Comparison of ENCODE assay signal across 8 cellular contexts in genomic region chr2:61471905-61472805, GRCh38. TPM values are rescaled to one million over a fixed set of nuclear protein-coding genes. Genes with fewer than 3 reads are reported as not detected.
DNase-seq lines count a peak whose midpoint lies in the region; ATAC-seq and TF ChIP-seq lines count a peak whose summit lies in the region.

No MANE protein-coding gene starts in this region.

- ATAC-seq in right lobe of liver (peak; percentile 4 to 18 (median 14)), GM21737 (IDR thresholded peaks at IDR 0.05; ENCODE audit: unreplicated experiment) (no peak)

- peaks cover 7% of the 10 kb centered on the region for H3K23me2 ChIP-seq in H9 (ENCODE audit: insufficient read length, low read depth, low read length, poor library complexity, severe bottlenecking)

- H2AFZ ChIP-seq in H9 (ENCODE audit: low read length) = no peak overlapping the region

- intact Hi-C loops in Calu3 (cut with micrococcal nuclease; ENCODE audit: unreplicated experiment) = no loop called here
- intact Hi-C loops in right lobe of liver (cut with DNase I) = no loop called here

- peak overlapping the region; percentile 90 for H3K4me3 Mint-ChIP-seq in Calu3 (ENCODE audit: low read depth, unreplicated experiment)
- H3K4me3 Mint-ChIP-seq in H9 = peak overlapping the region; percentile 85 to 98

- H3K27me3 ChIP-seq in H9 (ENCODE audit: insufficient read depth, low read length) = no peaks in the 10 kb centered on the region
- no peaks in the 10 kb centered on the region for H3K27me3 ChIP-seq in right lobe of liver
- H3K27me3 ChIP-seq in tibial nerve = no peaks in the 10 kb centered on the region

- H3K36me3 Mint-ChIP-seq in Calu3 (ENCODE audit: insufficient read depth, unreplicated experiment) (peaks cover 59% of the 10 kb centered on the region), H9 (ENCODE audit: insufficient read depth in 1 of 3, low read depth in 3 of 3) (peaks cover 6 to 31% (median 30%) of the 10 kb centered on the region in 3 experiments)

- peak overlapping the region; percentile 86 for H3K9ac ChIP-seq in H9 (ENCODE audit: extremely low read depth, insufficient read length, low read length)

- H3K4me2 ChIP-seq in H9 (ENCODE audit: insufficient read depth, insufficient read length, low read length) = peak overlapping the region; percentile 99

- no peak for DNase-seq in Calu3
- no peak for DNase-seq in H9
- DNase-seq in RKO (ENCODE audit: low spot score) = peak; percentile 62
- DNase-seq in caudate nucleus (lab: John Stamatoyannopoulos, UW) = peak in 11 of 61 donors; percentile 16 to 53 (median 32)
- DNase-seq in right lobe of liver = peak in 1 of 3 donors; percentile 51
- DNase-seq in tibial nerve (ENCODE audit: low spot score in 2 of 2) = no peak
- DNase-seq in NOMO-1 treated with dmso at 0.1 percent for 144 hours (lab: John Stamatoyannopoulos, UW; ENCODE audit: unreplicated experiment) = no peak

- no peak overlapping the region for H2BK120ac ChIP-seq in H9 (ENCODE audit: low read depth, low read length, poor library complexity, severe bottlenecking)

- H3K9me3 ChIP-seq in H9 (ENCODE audit: control insufficient read depth, low read depth, low read length) (no peaks in the 10 kb centered on the region), right lobe of liver (no peaks in the 10 kb centered on the region), tibial nerve (no peaks in the 10 kb centered on the region)

- H2AK5ac ChIP-seq in H9 (ENCODE audit: insufficient read length, low read length) = no peak overlapping the region

- peaks cover 28% of the 10 kb centered on the region; the same call in 1 of the 2 replicates for H3K79me2 ChIP-seq in H9 (ENCODE audit: insufficient read depth, low read length)

- H3K4ac ChIP-seq in H9 (ENCODE audit: low read depth, low read length) = no peak overlapping the region

- H3K27ac ChIP-seq in H9 (ENCODE audit: insufficient read length, low read depth, low read length) (peak overlapping the region; percentile 53), caudate nucleus (ENCODE audit: low read depth, low read length) (peak overlapping the region; percentile 94), right lobe of liver (peak overlapping the region; percentile 95 to 98 (median 95)), tibial nerve (peak overlapping the region; percentile 99)

- H3K36me3 ChIP-seq in right lobe of liver = no peaks in the 10 kb centered on the region
- peaks cover 0 to 16% (median 0%) of the 10 kb centered on the region in 3 donors for H3K36me3 ChIP-seq in tibial nerve

- H3K18ac ChIP-seq in H9 (ENCODE audit: insufficient read length, low read depth, low read length) = no peak overlapping the region

- H2BK5ac ChIP-seq in H9 (ENCODE audit: insufficient read length, low read length) = no peak overlapping the region

- H3K4me1 Mint-ChIP-seq in Calu3 (ENCODE audit: low read depth, unreplicated experiment) (no peaks in the 10 kb centered on the region), H9 (peaks cover 21 to 23% of the 10 kb centered on the region in 2 experiments)

- TF ChIP-seq EP300 in tibial nerve (IDR thresholded peaks at IDR 0.05) = no peak

- H3K4me1 ChIP-seq in H9 (ENCODE audit: insufficient read depth, low read length) (no peaks in the 10 kb centered on the region), right lobe of liver (peaks cover 0 to 19% (median 8%) of the 10 kb centered on the region in 4 donors), tibial nerve (peaks cover 0 to 32% (median 3%) of the 10 kb centered on the region in 4 donors)

- no CpG with 5 or more reads among the region's 19 CpGs for WGBS in H9 (ENCODE audit: extremely low coverage, insufficient read length, low lambda C conversion rate)
- WGBS in right lobe of liver (ENCODE audit: insufficient coverage, low coverage, low lambda C conversion rate, missing lambda C conversion rate) = 39% methylated on average over 19 of the region's 19 CpGs
- 38 to 39% methylated on average over 19 of the region's 19 CpGs for WGBS in tibial nerve, 2 donors

- H3K23ac ChIP-seq in H9 (ENCODE audit: insufficient read length, low read depth, low read length) = no peak overlapping the region

- no peak overlapping the region for H4K91ac ChIP-seq in H9 (ENCODE audit: insufficient read length, low read depth, low read length)

- H2BK15ac ChIP-seq in H9 (ENCODE audit: low read depth, low read length) = no peak overlapping the region

- no peak overlapping the region for H3K56ac ChIP-seq in H9 (ENCODE audit: insufficient read length, low read depth, low read length)

- H3K27ac Mint-ChIP-seq in Calu3 (ENCODE audit: unreplicated experiment) = peak overlapping the region; percentile 95
- peak overlapping the region; percentile 96 to 97 (median 97) for H3K27ac Mint-ChIP-seq in H9

- CTCF ChIA-PET in Calu3 (lab: Charles Lee) = interaction anchor here (0.7 kb wide), 1 partner anchor 43 kb away, joined by 5 read pairs; no protein-coding TSS in a partner anchor

- TF ChIP-seq POLR2A in right lobe of liver (IDR thresholded peaks at IDR 0.05) (no peak), tibial nerve (IDR thresholded peaks at IDR 0.05) (no peak)

- H2BK12ac ChIP-seq in H9 (ENCODE audit: insufficient read length, low read depth, low read length) = no peak overlapping the region

- no peaks in the 10 kb centered on the region for H3K9me3 Mint-ChIP-seq in Calu3 (ENCODE audit: low read depth, unreplicated experiment)
- H3K9me3 Mint-ChIP-seq in H9 = no peaks in the 10 kb centered on the region; a peak in 2 of 5 replicates

- no peak overlapping the region for H4K8ac ChIP-seq in H9 (replicated peaks; ENCODE audit: insufficient read length, low read depth, low read length)

- peak overlapping the region; percentile 64; the same call in 1 of the 2 replicates for H3K14ac ChIP-seq in H9 (ENCODE audit: insufficient read depth, low read length)

- no peak for TF ChIP-seq CTCF in Calu3 (IDR thresholded peaks at IDR 0.05; ENCODE audit: unreplicated experiment)
- no peak for TF ChIP-seq CTCF in H9 (conservative IDR thresholded peaks at IDR 0.05)
- no peak for TF ChIP-seq CTCF in right lobe of liver (IDR thresholded peaks at IDR 0.05)
- TF ChIP-seq CTCF in tibial nerve (IDR thresholded peaks at IDR 0.05) = no peak

- H3K27me3 Mint-ChIP-seq in Calu3 (ENCODE audit: unreplicated experiment) (no peaks in the 10 kb centered on the region), H9 (ENCODE audit: low read depth) (no peaks in the 10 kb centered on the region; the same call in 1 of the 2 replicates)

- H3K4me3 ChIP-seq in right lobe of liver = peak overlapping the region; percentile 63 to 98 (median 76)
- peak overlapping the region; percentile 86 to 98 (median 92) for H3K4me3 ChIP-seq in tibial nerve

- H2BK20ac ChIP-seq in H9 (ENCODE audit: low read depth, low read length, poor library complexity, severe bottlenecking) = no peak overlapping the region

- BruUV-seq in Calu3 (replicated peaks; lab: Mats Ljungman, UMichigan) = no TSS peak

- no peaks in the 10 kb centered on the region for H4K20me1 ChIP-seq in H9 (ENCODE audit: control insufficient read depth, insufficient read depth, insufficient read length)

- H3T11ph ChIP-seq in H9 (ENCODE audit: low read length) = no peak overlapping the region

- no peak overlapping the region for H4K5ac ChIP-seq in H9 (ENCODE audit: insufficient read length, low read depth, low read length)

- peaks cover 2% of the 10 kb centered on the region for H3K79me1 ChIP-seq in H9 (ENCODE audit: insufficient read depth, low read depth, low read length, poor library complexity, severe bottlenecking)

RNA-seq across cellular contexts. Expression of gene USP34, which starts 1.3 kb away (rescaled TPM):
- total RNA-seq in Calu3 (2022) (89.4 and 94.7 TPM in 2 replicates), H9 (2021) (84.3 and 93.9 TPM in 2 replicates), right lobe of liver (10 to 100 TPM; 33.3 to 57.1 (median 41.5) TPM), tibial nerve (100 to 1,000 TPM; 114 to 211 (median 148) TPM)
